Comparison of ENCODE assay signal across 1 cellular context in the genomic region with DNA sequence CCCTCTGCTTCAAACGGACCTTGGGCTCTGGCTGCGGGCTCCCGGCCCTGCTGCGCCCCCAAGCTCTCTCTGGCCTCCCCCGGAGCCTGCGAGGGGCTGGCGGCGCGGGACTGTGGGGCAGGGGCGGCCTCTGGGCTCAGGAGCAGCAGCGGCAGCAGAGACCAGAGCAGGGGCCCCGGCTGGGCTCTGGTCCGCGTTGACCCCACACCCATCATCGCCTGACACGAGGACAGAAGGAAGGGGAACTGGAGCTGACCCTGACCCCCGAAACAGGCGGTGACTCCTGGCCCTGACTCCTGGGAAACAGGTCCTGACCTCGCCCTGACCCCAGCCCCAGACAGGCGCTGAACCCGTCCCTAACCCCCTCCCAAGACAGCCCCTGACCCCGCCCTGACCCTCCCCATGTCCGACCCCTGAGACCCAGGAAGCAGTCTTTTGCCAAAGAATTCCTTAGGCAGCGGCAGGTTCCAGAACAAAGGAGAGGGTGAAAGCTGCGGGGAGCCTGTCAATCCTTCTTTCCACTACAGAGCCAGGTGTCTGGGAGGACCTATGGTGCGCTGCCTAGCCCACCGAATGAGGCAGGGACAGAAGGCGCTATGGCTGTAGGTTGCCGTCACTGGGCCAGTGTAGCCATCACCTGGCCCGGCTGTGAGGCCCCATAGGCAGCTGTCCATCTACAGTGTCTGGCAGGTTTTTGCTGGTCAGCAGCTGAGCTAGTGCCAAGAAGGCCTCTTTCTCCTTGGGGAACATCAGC.
TF ChIP-seq lines count a peak whose summit lies in the region.

No MANE protein-coding gene starts in this region.

TF ChIP-seq in HepG2, 621 proteins besides CTCF, POLR2A, EP300 and RAD21 (continued from another document):
- TF ChIP-seq, protein P1, sequence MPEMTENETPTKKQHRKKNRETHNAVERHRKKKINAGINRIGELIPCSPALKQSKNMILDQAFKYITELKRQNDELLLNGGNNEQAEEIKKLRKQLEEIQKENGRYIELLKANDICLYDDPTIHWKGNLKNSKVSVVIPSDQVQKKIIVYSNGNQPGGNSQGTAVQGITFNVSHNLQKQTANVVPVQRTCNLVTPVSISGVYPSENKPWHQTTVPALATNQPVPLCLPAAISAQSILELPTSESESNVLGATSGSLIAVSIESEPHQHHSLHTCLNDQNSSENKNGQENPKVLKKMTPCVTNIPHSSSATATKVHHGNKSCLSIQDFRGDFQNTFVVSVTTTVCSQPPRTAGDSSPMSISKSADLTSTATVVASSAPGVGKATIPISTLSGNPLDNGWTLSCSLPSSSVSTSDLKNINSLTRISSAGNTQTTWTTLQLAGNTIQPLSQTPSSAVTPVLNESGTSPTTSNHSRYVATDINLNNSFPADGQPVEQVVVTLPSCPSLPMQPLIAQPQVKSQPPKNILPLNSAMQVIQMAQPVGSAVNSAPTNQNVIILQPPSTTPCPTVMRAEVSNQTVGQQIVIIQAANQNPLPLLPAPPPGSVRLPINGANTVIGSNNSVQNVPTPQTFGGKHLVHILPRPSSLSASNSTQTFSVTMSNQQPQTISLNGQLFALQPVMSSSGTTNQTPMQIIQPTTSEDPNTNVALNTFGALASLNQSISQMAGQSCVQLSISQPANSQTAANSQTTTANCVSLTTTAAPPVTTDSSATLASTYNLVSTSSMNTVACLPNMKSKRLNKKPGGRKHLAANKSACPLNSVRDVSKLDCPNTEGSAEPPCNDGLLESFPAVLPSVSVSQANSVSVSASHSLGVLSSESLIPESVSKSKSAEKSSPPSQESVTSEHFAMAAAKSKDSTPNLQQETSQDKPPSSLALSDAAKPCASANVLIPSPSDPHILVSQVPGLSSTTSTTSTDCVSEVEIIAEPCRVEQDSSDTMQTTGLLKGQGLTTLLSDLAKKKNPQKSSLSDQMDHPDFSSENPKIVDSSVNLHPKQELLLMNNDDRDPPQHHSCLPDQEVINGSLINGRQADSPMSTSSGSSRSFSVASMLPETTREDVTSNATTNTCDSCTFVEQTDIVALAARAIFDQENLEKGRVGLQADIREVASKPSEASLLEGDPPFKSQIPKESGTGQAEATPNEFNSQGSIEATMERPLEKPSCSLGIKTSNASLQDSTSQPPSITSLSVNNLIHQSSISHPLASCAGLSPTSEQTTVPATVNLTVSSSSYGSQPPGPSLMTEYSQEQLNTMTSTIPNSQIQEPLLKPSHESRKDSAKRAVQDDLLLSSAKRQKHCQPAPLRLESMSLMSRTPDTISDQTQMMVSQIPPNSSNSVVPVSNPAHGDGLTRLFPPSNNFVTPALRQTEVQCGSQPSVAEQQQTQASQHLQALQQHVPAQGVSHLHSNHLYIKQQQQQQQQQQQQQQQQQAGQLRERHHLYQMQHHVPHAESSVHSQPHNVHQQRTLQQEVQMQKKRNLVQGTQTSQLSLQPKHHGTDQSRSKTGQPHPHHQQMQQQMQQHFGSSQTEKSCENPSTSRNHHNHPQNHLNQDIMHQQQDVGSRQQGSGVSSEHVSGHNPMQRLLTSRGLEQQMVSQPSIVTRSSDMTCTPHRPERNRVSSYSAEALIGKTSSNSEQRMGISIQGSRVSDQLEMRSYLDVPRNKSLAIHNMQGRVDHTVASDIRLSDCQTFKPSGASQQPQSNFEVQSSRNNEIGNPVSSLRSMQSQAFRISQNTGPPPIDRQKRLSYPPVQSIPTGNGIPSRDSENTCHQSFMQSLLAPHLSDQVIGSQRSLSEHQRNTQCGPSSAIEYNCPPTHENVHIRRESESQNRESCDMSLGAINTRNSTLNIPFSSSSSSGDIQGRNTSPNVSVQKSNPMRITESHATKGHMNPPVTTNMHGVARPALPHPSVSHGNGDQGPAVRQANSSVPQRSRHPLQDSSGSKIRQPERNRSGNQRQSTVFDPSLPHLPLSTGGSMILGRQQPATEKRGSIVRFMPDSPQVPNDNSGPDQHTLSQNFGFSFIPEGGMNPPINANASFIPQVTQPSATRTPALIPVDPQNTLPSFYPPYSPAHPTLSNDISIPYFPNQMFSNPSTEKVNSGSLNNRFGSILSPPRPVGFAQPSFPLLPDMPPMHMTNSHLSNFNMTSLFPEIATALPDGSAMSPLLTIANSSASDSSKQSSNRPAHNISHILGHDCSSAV (CRISPR knock-in tag; IDR thresholded peaks at IDR 0.05; ENCODE audit: borderline replicate concordance) = no peak
- TF ChIP-seq, protein P2, sequence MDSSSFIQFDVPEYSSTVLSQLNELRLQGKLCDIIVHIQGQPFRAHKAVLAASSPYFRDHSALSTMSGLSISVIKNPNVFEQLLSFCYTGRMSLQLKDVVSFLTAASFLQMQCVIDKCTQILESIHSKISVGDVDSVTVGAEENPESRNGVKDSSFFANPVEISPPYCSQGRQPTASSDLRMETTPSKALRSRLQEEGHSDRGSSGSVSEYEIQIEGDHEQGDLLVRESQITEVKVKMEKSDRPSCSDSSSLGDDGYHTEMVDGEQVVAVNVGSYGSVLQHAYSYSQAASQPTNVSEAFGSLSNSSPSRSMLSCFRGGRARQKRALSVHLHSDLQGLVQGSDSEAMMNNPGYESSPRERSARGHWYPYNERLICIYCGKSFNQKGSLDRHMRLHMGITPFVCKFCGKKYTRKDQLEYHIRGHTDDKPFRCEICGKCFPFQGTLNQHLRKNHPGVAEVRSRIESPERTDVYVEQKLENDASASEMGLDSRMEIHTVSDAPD (CRISPR knock-in tag; IDR thresholded peaks at IDR 0.05) = no peak
- TF ChIP-seq RAD51 (IDR thresholded peaks at IDR 0.05; ENCODE audit: borderline replicate concordance) = no peak
